8 cellular contexts compared by ENCODE assay signal in the genomic region with DNA sequence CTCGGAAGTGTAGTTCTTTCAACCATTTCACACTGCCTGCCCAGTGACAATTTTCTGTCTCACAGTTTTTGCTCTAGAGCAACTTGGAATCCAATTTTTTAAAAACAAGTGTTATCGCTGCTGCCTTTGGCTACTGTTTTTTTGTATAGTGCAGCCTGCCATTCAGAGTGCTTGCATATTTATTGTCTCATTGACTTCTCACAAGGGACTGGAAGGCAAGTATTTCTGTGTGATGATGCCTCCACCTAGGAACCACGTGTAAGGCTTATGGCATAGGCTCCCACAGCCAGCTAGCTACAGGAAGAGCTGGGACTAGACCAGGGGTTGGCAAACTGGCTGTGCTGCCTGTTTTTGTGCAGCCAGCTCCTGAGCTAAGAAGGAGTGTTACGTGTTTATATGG. TPM values are rescaled to one million over a fixed set of nuclear protein-coding genes. Genes with fewer than 3 reads are reported as not detected.
DNase-seq lines count a peak whose midpoint lies in the region; ATAC-seq and TF ChIP-seq lines count a peak whose summit lies in the region.

No MANE protein-coding gene starts in this region.

- H3K79me2 ChIP-seq in OCI-LY7 (ENCODE audit: insufficient read depth, low read depth, low read length): peaks cover 64% of the 10 kb centered on the region
- peaks cover 14% of the 10 kb centered on the region for H3K79me2 ChIP-seq in neural cell (replicated peaks; ENCODE audit: insufficient read depth, low read length)

- peaks cover 66% of the 10 kb centered on the region for H3K36me3 ChIP-seq in OCI-LY7 (ENCODE audit: insufficient read depth, low read length)
- no peaks in the 10 kb centered on the region for H3K36me3 ChIP-seq in duodenal mucosa (ENCODE audit: control insufficient read depth in 1 of 2, insufficient read depth in 2 of 2, low read length in 2 of 2)
- H3K36me3 ChIP-seq in neural cell (ENCODE audit: insufficient read depth, low read length): no peaks in the 10 kb centered on the region
- H3K36me3 ChIP-seq in tibial artery: peaks cover 6 to 14% (median 8%) of the 10 kb centered on the region in 3 donors

- H3K9ac ChIP-seq in duodenal mucosa (ENCODE audit: low read depth in 1 of 2, low read length in 2 of 2): no peak overlapping the region
- H3K9ac ChIP-seq in neural cell (ENCODE audit: low read length): no peak overlapping the region

- TF ChIP-seq CTCF in GM10266 (IDR thresholded peaks at IDR 0.05; ENCODE audit: control insufficient read depth, insufficient read depth, low read depth, missing control alignments) (no peak), OCI-LY7 (conservative IDR thresholded peaks at IDR 0.05; ENCODE audit: low read length) (no peak), neural cell (IDR thresholded peaks at IDR 0.05; ENCODE audit: poor library complexity, severe bottlenecking) (no peak), tibial artery (IDR thresholded peaks at IDR 0.05) (no peak)

- TF ChIP-seq RAD21 in neural cell (conservative IDR thresholded peaks at IDR 0.05): no peak

- BruUV-seq in OCI-LY7 (replicated peaks; lab: Mats Ljungman, UMichigan): TSS peak; percentile 61

- H3K9me3 ChIP-seq in OCI-LY7 (ENCODE audit: low read length): no peaks in the 10 kb centered on the region
- H3K9me3 ChIP-seq in duodenal mucosa (ENCODE audit: control insufficient read depth in 1 of 2, low read length in 2 of 2): no peaks in the 10 kb centered on the region
- no peaks in the 10 kb centered on the region for H3K9me3 ChIP-seq in neural cell (ENCODE audit: low read length)
- no peaks in the 10 kb centered on the region for H3K9me3 ChIP-seq in tibial artery

- H4K20me1 ChIP-seq in OCI-LY7 (ENCODE audit: insufficient read depth, low read length): no peaks in the 10 kb centered on the region
- no peaks in the 10 kb centered on the region for H4K20me1 ChIP-seq in neural cell (ENCODE audit: insufficient read depth)

- H2AFZ ChIP-seq in OCI-LY7 (ENCODE audit: low read length): peak overlapping the region; percentile 84; the same call in 1 of the 2 replicates
- no peak overlapping the region for H2AFZ ChIP-seq in neural cell (ENCODE audit: low read depth, low read length)

- intact Hi-C loops in OCI-LY7 (cut with micrococcal nuclease; ENCODE audit: unreplicated experiment): loop anchor here (2.0 kb wide), 2 partner anchors 58 to 184 kb away; no protein-coding TSS in a partner anchor
- intact Hi-C loops in tibial artery (cut with DNase I; ENCODE audit: low total_unique reads): no loop called here

- H3K9me2 ChIP-seq in OCI-LY7 (ENCODE audit: insufficient read depth, low read length) (no peaks in the 10 kb centered on the region), neural cell (ENCODE audit: insufficient read depth, low read length) (no peaks in the 10 kb centered on the region)

- CTCF ChIA-PET in OCI-LY7 (lab: Charles Lee; ENCODE audit: unreplicated experiment): no interaction called here

- no peaks in the 10 kb centered on the region for H3F3A ChIP-seq in neural cell (ENCODE audit: insufficient read depth, low read length, poor library complexity, severe bottlenecking)

- H3K4me1 ChIP-seq in OCI-LY7 (ENCODE audit: insufficient read depth, low read length, poor library complexity, severe bottlenecking): peaks cover 31% of the 10 kb centered on the region
- peaks cover 10 to 16% of the 10 kb centered on the region in 2 donors for H3K4me1 ChIP-seq in duodenal mucosa (ENCODE audit: control insufficient read depth in 1 of 2, insufficient read depth in 2 of 2, low read length in 2 of 2)
- H3K4me1 ChIP-seq in tibial artery: peaks cover 0 to 17% (median 10%) of the 10 kb centered on the region in 4 donors

- POLR2A ChIA-PET in OCI-LY7 (lab: Charles Lee): interaction anchor here (0.8 to 2.1 kb wide), 4 partner anchors 12 to 187 kb away, joined by 3 to 8 read pairs (median 4); no protein-coding TSS in a partner anchor

- H3K4me3 ChIP-seq in OCI-LY7 (ENCODE audit: low read depth, low read length, poor library complexity, severe bottlenecking) (peak overlapping the region; percentile 98), duodenal mucosa (ENCODE audit: low read depth in 1 of 2, low read length in 2 of 2) (peak overlapping the region; percentile 95), neural cell (ENCODE audit: low read length) (peak overlapping the region; percentile 83), tibial artery (peak overlapping the region in 1 of 2 donors; percentile 67)

- peak overlapping the region; percentile 87 for H3K4me2 ChIP-seq in OCI-LY7 (ENCODE audit: low read length)
- H3K4me2 ChIP-seq in neural cell (ENCODE audit: low read length): peak overlapping the region; percentile 54

- H3K27ac ChIP-seq in OCI-LY7 (ENCODE audit: low read depth, low read length, poor library complexity, severe bottlenecking) (peak overlapping the region; percentile 81), duodenal mucosa (ENCODE audit: low read depth, low read length) (no peak overlapping the region), neural cell (ENCODE audit: low read length) (no peak overlapping the region), tibial artery (no peak overlapping the region)

- ATAC-seq in GM21526 (IDR thresholded peaks at IDR 0.05; ENCODE audit: low FRiP score, unreplicated experiment): no peak

- no peak for TF ChIP-seq EP300 in neural cell (conservative IDR thresholded peaks at IDR 0.05; ENCODE audit: poor library complexity, severe bottlenecking)

- DNase-seq in AG08395 (ENCODE audit: low spot score): peak; percentile 27
- peak; percentile 9 for DNase-seq in GM10266 (ENCODE audit: extremely low spot score)
- DNase-seq in OCI-LY7 (ENCODE audit: low spot score): peak; percentile 51
- no peak for DNase-seq in tibial artery
- DNase-seq in NCI-H1092 treated with DMSO at 0.1 percent for 48 hours (lab: John Stamatoyannopoulos, UW): no peak

- H3K27me3 ChIP-seq in duodenal mucosa (ENCODE audit: control insufficient read depth in 1 of 2, insufficient read depth in 2 of 2, low read length in 2 of 2): no peaks in the 10 kb centered on the region
- no peaks in the 10 kb centered on the region for H3K27me3 ChIP-seq in neural cell (ENCODE audit: insufficient read depth, low read depth, low read length)
- H3K27me3 ChIP-seq in tibial artery: no peaks in the 10 kb centered on the region

TF ChIP-seq in neural cell, 6 proteins besides CTCF, POLR2A, EP300 and RAD21:
- TF ChIP-seq SMC3 (conservative IDR thresholded peaks at IDR 0.05; ENCODE audit: poor library complexity) (no peak), REST (IDR thresholded peaks at IDR 0.05; ENCODE audit: borderline replicate concordance) (no peak), TAF1 (IDR thresholded peaks at IDR 0.05; ENCODE audit: low read depth) (no peak), POLR2AphosphoS5 (IDR thresholded peaks at IDR 0.05) (no peak), MXI1 (conservative IDR thresholded peaks at IDR 0.05; ENCODE audit: poor library complexity, severe bottlenecking) (no peak), EZH2 (IDR thresholded peaks at IDR 0.05; ENCODE audit: borderline replicate concordance, insufficient read depth, low read length, poor library complexity, severe bottlenecking) (no peak)

RNA-seq across cellular contexts. Expression of gene PARPBP, which starts 0.9 kb away (rescaled TPM):
- total RNA-seq in OCI-LY7 (2014; rRNA removed; shearing (Covaris generic)): 32.9 and 48.8 TPM in 2 replicates
- 48.3 and 49.8 TPM in 2 replicates for total RNA-seq in OCI-LY7 (2022)
- 2.6 and 6.3 TPM in 2 replicates for polyA plus RNA-seq in neural cell
- polyA minus RNA-seq in neural cell: 4.4 and 5.1 TPM in 2 replicates

RNA-seq across cellular contexts. Expression of gene NUP37, which starts 1.0 kb away (rescaled TPM):
- 32.9 and 40.6 TPM in 2 replicates for total RNA-seq in OCI-LY7 (2014; rRNA removed; shearing (Covaris generic))
- total RNA-seq in OCI-LY7 (2022): 70.3 and 72.8 TPM in 2 replicates
- 21.6 and 22.4 TPM in 2 replicates for polyA plus RNA-seq in neural cell
- 11.7 and 14.4 TPM in 2 replicates for polyA minus RNA-seq in neural cell

RNA-seq across cellular contexts. Expression of gene WASHC3, which starts 59.1 kb away (rescaled TPM):
- 28.4 and 29.2 TPM in 2 replicates for total RNA-seq in OCI-LY7 (2014; rRNA removed; shearing (Covaris generic))
- total RNA-seq in OCI-LY7 (2022): 33.3 and 34.4 TPM in 2 replicates
- 65.9 and 72.6 TPM in 2 replicates for polyA plus RNA-seq in neural cell
- 39.2 and 48.0 TPM in 2 replicates for polyA minus RNA-seq in neural cell

Comparison
In these comparisons a context has a peak if more than half of its experiments do, and no peak if none do; other contexts are left out.
1. DNase-seq: peak in AG08395 (single experiment), GM10266 (single experiment) and OCI-LY7 (single experiment); none in tibial artery (0 of 2) and NCI-H1092 treated with DMSO at 0.1 percent for 48 hours (single experiment).